In the genomic region with DNA sequence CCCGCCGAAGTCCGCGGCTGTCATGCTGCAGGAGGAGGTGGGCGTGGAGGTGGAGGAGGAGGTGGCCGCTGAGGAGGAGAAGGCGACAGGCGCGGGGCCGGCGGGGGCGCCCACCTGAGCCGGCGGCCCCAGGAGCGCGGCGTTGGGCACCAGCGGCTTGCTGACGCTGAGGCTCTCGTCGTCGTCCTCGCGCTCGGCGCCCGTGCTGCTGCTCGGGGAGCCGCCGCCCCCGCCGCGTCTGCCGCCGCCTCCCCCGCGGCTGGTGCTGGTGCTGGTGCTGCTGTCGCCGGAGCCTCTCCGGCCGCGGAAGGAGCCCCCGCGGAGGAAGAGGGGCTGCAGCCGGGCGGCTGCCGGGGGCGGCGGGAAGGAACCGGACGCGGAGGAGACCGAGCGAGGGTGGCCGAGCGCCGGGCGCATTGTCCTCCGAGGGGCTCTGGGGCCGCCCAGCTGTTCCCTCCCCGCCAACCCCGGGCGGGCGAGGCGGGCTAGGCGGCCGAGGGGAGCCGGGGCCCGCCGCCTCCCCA, we compare ENCODE assay signal across 1 cellular context.
TF ChIP-seq lines count a peak whose summit lies in the region.

No MANE protein-coding gene starts in this region.

TF ChIP-seq in K562, 482 proteins besides CTCF, POLR2A, EP300 and RAD21 (continued from another document):
- no peak for TF ChIP-seq SLC30A9 (CRISPR knock-in tag; IDR thresholded peaks at IDR 0.05)
- TF ChIP-seq SMARCA5 (IDR thresholded peaks at IDR 0.05), result no peak
- TF ChIP-seq, protein P1, sequence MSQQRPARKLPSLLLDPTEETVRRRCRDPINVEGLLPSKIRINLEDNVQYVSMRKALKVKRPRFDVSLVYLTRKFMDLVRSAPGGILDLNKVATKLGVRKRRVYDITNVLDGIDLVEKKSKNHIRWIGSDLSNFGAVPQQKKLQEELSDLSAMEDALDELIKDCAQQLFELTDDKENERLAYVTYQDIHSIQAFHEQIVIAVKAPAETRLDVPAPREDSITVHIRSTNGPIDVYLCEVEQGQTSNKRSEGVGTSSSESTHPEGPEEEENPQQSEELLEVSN (IDR thresholded peaks at IDR 0.05; ENCODE audit: borderline replicate concordance in 1 of 2, extremely low read depth in 1 of 2, insufficient read depth in 1 of 2, insufficient read length in 1 of 2, low read depth in 1 of 2, low read length in 1 of 2, poor library complexity in 1 of 2, severe bottlenecking in 1 of 2), result peak in 1 of 2 experiments; percentile 12
- TF ChIP-seq SOX6 (IDR thresholded peaks at IDR 0.05), result no peak
- TF ChIP-seq CCNT2 (IDR thresholded peaks at IDR 0.05; ENCODE audit: borderline replicate concordance, extremely low read depth, insufficient read length, low read depth, low read length), result no peak
- no peak for TF ChIP-seq CHD1 (IDR thresholded peaks at IDR 0.05; ENCODE audit: low read length)
- TF ChIP-seq, protein P2, sequence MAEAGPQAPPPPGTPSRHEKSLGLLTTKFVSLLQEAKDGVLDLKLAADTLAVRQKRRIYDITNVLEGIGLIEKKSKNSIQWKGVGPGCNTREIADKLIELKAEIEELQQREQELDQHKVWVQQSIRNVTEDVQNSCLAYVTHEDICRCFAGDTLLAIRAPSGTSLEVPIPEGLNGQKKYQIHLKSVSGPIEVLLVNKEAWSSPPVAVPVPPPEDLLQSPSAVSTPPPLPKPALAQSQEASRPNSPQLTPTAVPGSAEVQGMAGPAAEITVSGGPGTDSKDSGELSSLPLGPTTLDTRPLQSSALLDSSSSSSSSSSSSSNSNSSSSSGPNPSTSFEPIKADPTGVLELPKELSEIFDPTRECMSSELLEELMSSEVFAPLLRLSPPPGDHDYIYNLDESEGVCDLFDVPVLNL (CRISPR knock-in tag; IDR thresholded peaks at IDR 0.05; ENCODE audit: low read depth), result no peak
- TF ChIP-seq ZNF239 (CRISPR knock-in tag; IDR thresholded peaks at IDR 0.05), result no peak
- no peak for TF ChIP-seq NCOA4 (IDR thresholded peaks at IDR 0.05; ENCODE audit: partially characterized antibody)
- TF ChIP-seq PCBP1 (IDR thresholded peaks at IDR 0.05; ENCODE audit: low read depth, low read length, poor library complexity, severe bottlenecking), result peak; percentile 40
- no peak for TF ChIP-seq XRCC3 (IDR thresholded peaks at IDR 0.05)
- no peak for TF ChIP-seq ZBTB1 (CRISPR knock-in tag; IDR thresholded peaks at IDR 0.05; ENCODE audit: borderline replicate concordance, low read depth)
- no peak for TF ChIP-seq PRMT5 (CRISPR knock-in tag; IDR thresholded peaks at IDR 0.05)
- no peak for TF ChIP-seq HLTF (IDR thresholded peaks at IDR 0.05)
- TF ChIP-seq ZNF121 (CRISPR knock-in tag; conservative IDR thresholded peaks at IDR 0.05), result no peak
